Comparison of ENCODE assay signal across 24 cellular contexts in the genomic region with DNA sequence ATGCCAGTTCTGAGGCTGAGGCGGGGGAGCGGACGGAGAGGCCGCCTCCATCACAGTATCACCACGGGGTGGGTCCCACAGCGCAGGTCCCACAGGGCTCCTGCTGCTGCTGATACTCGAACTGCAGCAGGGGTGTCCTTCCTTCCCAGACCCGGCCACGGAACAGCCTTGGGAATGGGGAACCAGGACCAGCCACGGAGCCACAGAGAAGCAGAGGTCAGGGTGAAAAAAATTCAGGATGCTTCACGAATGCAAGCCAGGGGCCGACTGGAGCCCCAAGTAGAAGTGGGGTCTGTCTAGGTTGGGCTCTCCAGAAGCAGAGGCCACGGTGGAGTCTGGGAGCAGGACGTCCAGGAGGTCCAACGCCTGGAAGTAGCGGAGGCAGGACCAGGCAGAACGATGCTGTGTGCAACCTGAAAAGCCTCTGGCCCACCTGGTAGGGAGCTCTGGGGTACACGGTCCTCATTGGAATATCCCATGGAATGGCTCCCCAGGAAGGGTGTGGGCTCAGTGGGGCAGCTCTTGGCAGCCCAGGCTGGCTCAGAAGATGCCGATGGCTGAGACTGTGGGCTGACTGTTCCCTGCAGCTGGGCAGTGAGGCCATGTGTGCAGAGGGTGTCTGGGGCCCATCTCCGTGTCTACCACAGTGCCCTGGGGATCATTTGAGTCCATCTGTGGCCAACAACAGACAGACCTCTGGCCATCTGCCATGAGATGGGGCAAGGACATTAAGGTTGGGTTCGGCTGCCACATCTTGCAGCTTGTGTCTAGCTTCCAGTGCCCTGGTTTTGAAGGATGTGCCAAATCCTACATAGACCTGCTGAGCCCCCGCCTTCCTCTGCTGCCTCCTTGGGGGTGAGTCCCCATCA.
DNase-seq lines count a peak whose midpoint lies in the region; ATAC-seq and TF ChIP-seq lines count a peak whose summit lies in the region.
"Had no signal": no experiment of that assay in that cellular context is flagged by ENCODE, and none has a peak within 500 bp of the region (broad histone marks: within the 10 kb centered on the region; RNA-seq: fewer than 3 reads in every experiment).

No MANE protein-coding gene starts in this region.

- H3K27ac Mint-ChIP-seq in CD14-positive monocyte: peak overlapping the region in 1 of 7 donors; percentile 45
- peak overlapping the region; percentile 22 for H3K27ac Mint-ChIP-seq in nephron progenitor cell
- H3K27ac Mint-ChIP-seq: B cell; CD4-positive, alpha-beta memory T cell had no signal

- TF ChIP-seq RAD21 in SK-N-SH (IDR thresholded peaks at IDR 0.05; ENCODE audit: low read length): no peak

- TF ChIP-seq POLR2A in spleen (IDR thresholded peaks at IDR 0.05): no peak

- ATAC-seq in SK-N-SH treated with all-trans-retinoic acid at 6 μM for 48 hours: no peak
- ATAC-seq: GM12878 had no signal

- in situ Hi-C loops in KBM-7 (cut with MboI; ENCODE audit: low pct_unique_long_range_greater_than_20kb, low sequenced_read_pairs): no loop called here

- H3K4me3 Mint-ChIP-seq in CD14-positive monocyte (peak overlapping the region in 1 of 2 donors; percentile 39), nephron progenitor cell (no peak overlapping the region)
- H3K4me3 Mint-ChIP-seq: B cell; CD4-positive, alpha-beta memory T cell; H9 had no signal

- no peak overlapping the region for H3K9ac ChIP-seq in SK-N-SH

- H3K36me3 Mint-ChIP-seq in CD14-positive monocyte: peaks cover 3 to 10% of the 10 kb centered on the region in 2 donors
- no peaks in the 10 kb centered on the region for H3K36me3 Mint-ChIP-seq in nephron progenitor cell (ENCODE audit: low read depth)
- H3K36me3 Mint-ChIP-seq: CD4-positive, alpha-beta memory T cell had no signal

- intact Hi-C loops in CD14-positive monocyte (cut with micrococcal nuclease) (loop anchor here in 1 of 2 donors (5.0 kb wide), 1 partner anchor 287 kb away; no protein-coding TSS in a partner anchor), spleen (cut with DNase I; ENCODE audit: low total_unique reads) (loop anchor here (5.0 to 10.0 kb wide), 2 partner anchors 207 to 290 kb away; no protein-coding TSS in a partner anchor)

- no peaks in the 10 kb centered on the region for H3K79me2 ChIP-seq in SK-N-SH (ENCODE audit: insufficient read depth)

- CTCF ChIA-PET in SK-N-SH (lab: Yijun Ruan, JAX): no interaction called here

- H3K9me3 Mint-ChIP-seq in CD14-positive monocyte (peaks cover 18 to 39% (median 23%) of the 10 kb centered on the region in 7 donors), nephron progenitor cell (peaks cover 37% of the 10 kb centered on the region)

- H4K20me1 ChIP-seq in SK-N-SH (ENCODE audit: insufficient read depth): no peaks in the 10 kb centered on the region

- no peaks in the 10 kb centered on the region for H3K27me3 ChIP-seq in SK-N-SH (ENCODE audit: insufficient read depth)
- H3K27me3 ChIP-seq in spleen (replicated peaks in 1 of 7): peaks cover 0 to 18% (median 0%) of the 10 kb centered on the region in 7 donors
- H3K27me3 ChIP-seq: MG63 had no signal

- DNase-seq in SK-N-SH (peak; percentile 53), CD14-positive monocyte (ENCODE audit: low spot score) (peak; percentile 42), nephron progenitor cell (no peak), spleen (peak; percentile 53), KBM-7 (no peak), Kasumi-1 (lab: John Stamatoyannopoulos, UW) (no peak), SW480 (ENCODE audit: low spot score) (no peak)
- DNase-seq: 8988T; CD4-positive, alpha-beta memory T cell; DMS53; EL; H9; IMR-90; Karpas-422; MG63; NCI-H1092; NCI-H1436 treated with DMSO at 0.1 percent for 48 hours; NCI-H2029; NCI-H345; NCI-H524 treated with DMSO at 0.1 percent for 48 hours; PC-9 had no signal

- H3K36me3 ChIP-seq in SK-N-SH (replicated peaks in 1 of 2; ENCODE audit: control insufficient read depth in 1 of 2, insufficient read depth in 2 of 2, low read length in 1 of 2) (no peaks in the 10 kb centered on the region), spleen (no peaks in the 10 kb centered on the region)
- H3K36me3 ChIP-seq: MG63 had no signal

- H3K27ac ChIP-seq in SK-N-SH (ENCODE audit: low read depth in 2 of 2, low read length in 1 of 2) (no peak overlapping the region), spleen (no peak overlapping the region)
- H3K27ac ChIP-seq: PC-9 had no signal

- H3K4me3 ChIP-seq in SK-N-SH (ENCODE audit: low read depth in 2 of 2, low read length in 1 of 2): no peak overlapping the region
- H3K4me3 ChIP-seq in spleen: no peak overlapping the region
- H3K4me3 ChIP-seq: GM12878, MG63, PC-9 had no signal

- H3F3A ChIP-seq in SK-N-SH (replicated peaks; ENCODE audit: insufficient read depth): no peaks in the 10 kb centered on the region

- POLR2A ChIA-PET in SK-N-SH (lab: Yijun Ruan, JAX): no interaction called here

- TF ChIP-seq CTCF in SK-N-SH (IDR thresholded peaks at IDR 0.05) (no peak), CD14-positive monocyte (IDR thresholded peaks at IDR 0.05) (no peak), nephron progenitor cell (IDR thresholded peaks at IDR 0.05) (no peak), spleen (IDR thresholded peaks at IDR 0.05 in 8 of 11, conservative IDR thresholded peaks at IDR 0.05 in 3 of 11) (no peak)

- H3K9me3 ChIP-seq in SK-N-SH (no peaks in the 10 kb centered on the region), spleen (peaks cover 0 to 34% (median 11%) of the 10 kb centered on the region in 8 donors)

- H3K27me3 Mint-ChIP-seq in CD14-positive monocyte (ENCODE audit: low read depth in 3 of 3) (peaks cover 7 to 26% (median 23%) of the 10 kb centered on the region in 3 donors), nephron progenitor cell (ENCODE audit: low read depth, poor library complexity) (peaks cover 43% of the 10 kb centered on the region)

- WGBS in SK-N-SH (ENCODE audit: low lambda C conversion rate): 41% methylated on average over 16 of the region's 22 CpGs
- 83 to 89% (median 84%) methylated on average over 22 of the region's 22 CpGs for WGBS in spleen, 5 donors

- peaks cover 26% of the 10 kb centered on the region for H3K4me1 Mint-ChIP-seq in CD14-positive monocyte
- peaks cover 10% of the 10 kb centered on the region for H3K4me1 Mint-ChIP-seq in nephron progenitor cell
- H3K4me1 Mint-ChIP-seq: B cell; CD4-positive, alpha-beta memory T cell had no signal

- no peak overlapping the region for H2AFZ ChIP-seq in SK-N-SH (ENCODE audit: low read depth)
- H2AFZ ChIP-seq: PC-9 had no signal

- no peak for TF ChIP-seq EP300 in SK-N-SH (IDR thresholded peaks at IDR 0.05; ENCODE audit: borderline replicate concordance in 1 of 2, low read depth in 1 of 2, low read length in 1 of 2)

- H3K4me1 ChIP-seq in SK-N-SH (ENCODE audit: control insufficient read depth in 1 of 2, insufficient read depth in 2 of 2, low read depth in 1 of 2, low read length in 1 of 2) (peaks cover 0 to 5% of the 10 kb centered on the region in 2 experiments; a peak in 1 of 4 replicates), spleen (peaks cover 0 to 10% (median 8%) of the 10 kb centered on the region in 6 donors)

- H3K4me2 ChIP-seq in SK-N-SH: no peak overlapping the region
- H3K4me2 ChIP-seq: PC-9 had no signal

- H3K9me2 ChIP-seq in SK-N-SH: no peaks in the 10 kb centered on the region

TF ChIP-seq in SK-N-SH, 30 proteins besides CTCF, POLR2A, EP300 and RAD21:
- TF ChIP-seq POLR2AphosphoS5 (IDR thresholded peaks at IDR 0.05; ENCODE audit: low read depth, low read length): no peak
- peak; percentile 65; the same call in 1 of the 2 replicates for TF ChIP-seq FOXJ3 (CRISPR knock-in tag; IDR thresholded peaks at IDR 0.05)
- TF ChIP-seq IRF3 (IDR thresholded peaks at IDR 0.05; ENCODE audit: low read depth, low read length): no peak
- 0 out of 2 replicates have a peak, but pooled peaks have one; percentile 14 for TF ChIP-seq RCOR1 (IDR thresholded peaks at IDR 0.05; ENCODE audit: low read length)

TF ChIP-seq in SK-N-SH treated with all-trans-retinoic acid at 6 μM for 48 hours, 23 proteins besides CTCF, POLR2A, EP300 and RAD21 (continues in another document):
- TF ChIP-seq, protein P1, sequence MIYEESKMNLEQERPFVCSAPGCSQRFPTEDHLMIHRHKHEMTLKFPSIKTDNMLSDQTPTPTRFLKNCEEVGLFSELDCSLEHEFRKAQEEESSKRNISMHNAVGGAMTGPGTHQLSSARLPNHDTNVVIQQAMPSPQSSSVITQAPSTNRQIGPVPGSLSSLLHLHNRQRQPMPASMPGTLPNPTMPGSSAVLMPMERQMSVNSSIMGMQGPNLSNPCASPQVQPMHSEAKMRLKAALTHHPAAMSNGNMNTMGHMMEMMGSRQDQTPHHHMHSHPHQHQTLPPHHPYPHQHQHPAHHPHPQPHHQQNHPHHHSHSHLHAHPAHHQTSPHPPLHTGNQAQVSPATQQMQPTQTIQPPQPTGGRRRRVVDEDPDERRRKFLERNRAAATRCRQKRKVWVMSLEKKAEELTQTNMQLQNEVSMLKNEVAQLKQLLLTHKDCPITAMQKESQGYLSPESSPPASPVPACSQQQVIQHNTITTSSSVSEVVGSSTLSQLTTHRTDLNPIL (CRISPR knock-in tag; IDR thresholded peaks at IDR 0.05; ENCODE audit: low read depth): no peak
- TF ChIP-seq ZC3H10 (CRISPR knock-in tag; IDR thresholded peaks at IDR 0.05): no peak
- no peak for TF ChIP-seq SNAI2 (CRISPR knock-in tag; IDR thresholded peaks at IDR 0.05)
- TF ChIP-seq, protein P2, sequence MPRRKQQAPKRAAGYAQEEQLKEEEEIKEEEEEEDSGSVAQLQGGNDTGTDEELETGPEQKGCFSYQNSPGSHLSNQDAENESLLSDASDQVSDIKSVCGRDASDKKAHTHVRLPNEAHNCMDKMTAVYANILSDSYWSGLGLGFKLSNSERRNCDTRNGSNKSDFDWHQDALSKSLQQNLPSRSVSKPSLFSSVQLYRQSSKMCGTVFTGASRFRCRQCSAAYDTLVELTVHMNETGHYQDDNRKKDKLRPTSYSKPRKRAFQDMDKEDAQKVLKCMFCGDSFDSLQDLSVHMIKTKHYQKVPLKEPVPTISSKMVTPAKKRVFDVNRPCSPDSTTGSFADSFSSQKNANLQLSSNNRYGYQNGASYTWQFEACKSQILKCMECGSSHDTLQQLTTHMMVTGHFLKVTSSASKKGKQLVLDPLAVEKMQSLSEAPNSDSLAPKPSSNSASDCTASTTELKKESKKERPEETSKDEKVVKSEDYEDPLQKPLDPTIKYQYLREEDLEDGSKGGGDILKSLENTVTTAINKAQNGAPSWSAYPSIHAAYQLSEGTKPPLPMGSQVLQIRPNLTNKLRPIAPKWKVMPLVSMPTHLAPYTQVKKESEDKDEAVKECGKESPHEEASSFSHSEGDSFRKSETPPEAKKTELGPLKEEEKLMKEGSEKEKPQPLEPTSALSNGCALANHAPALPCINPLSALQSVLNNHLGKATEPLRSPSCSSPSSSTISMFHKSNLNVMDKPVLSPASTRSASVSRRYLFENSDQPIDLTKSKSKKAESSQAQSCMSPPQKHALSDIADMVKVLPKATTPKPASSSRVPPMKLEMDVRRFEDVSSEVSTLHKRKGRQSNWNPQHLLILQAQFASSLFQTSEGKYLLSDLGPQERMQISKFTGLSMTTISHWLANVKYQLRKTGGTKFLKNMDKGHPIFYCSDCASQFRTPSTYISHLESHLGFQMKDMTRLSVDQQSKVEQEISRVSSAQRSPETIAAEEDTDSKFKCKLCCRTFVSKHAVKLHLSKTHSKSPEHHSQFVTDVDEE (CRISPR knock-in tag; IDR thresholded peaks at IDR 0.05): no peak
- no peak for TF ChIP-seq ISL1 (CRISPR knock-in tag; IDR thresholded peaks at IDR 0.05)
- TF ChIP-seq TCF4 (CRISPR knock-in tag; IDR thresholded peaks at IDR 0.05; ENCODE audit: borderline replicate concordance): no peak
- TF ChIP-seq TOX (CRISPR knock-in tag; IDR thresholded peaks at IDR 0.05; ENCODE audit: borderline replicate concordance): no peak

Comparison
In these comparisons a context has a peak if more than half of its experiments do, and no peak if none do; other contexts are left out.
1. DNase-seq: peak in SK-N-SH (single experiment), CD14-positive monocyte (single experiment) and spleen (single experiment); none in nephron progenitor cell (single experiment), KBM-7 (single experiment), Kasumi-1 (0 of 2) and SW480 (single experiment).